10 cellular contexts compared by ENCODE assay signal in genomic region chrX:121161501-121161933, GRCh38.
DNase-seq lines count a peak whose midpoint lies in the region; ATAC-seq lines count a peak whose summit lies in the region.
"Had no signal": no experiment of that assay in that cellular context is flagged by ENCODE, and none has a peak within 500 bp of the region (broad histone marks: within the 10 kb centered on the region; RNA-seq: fewer than 3 reads in every experiment).

No MANE protein-coding gene starts in this region.

- DNase-seq in activated T-cell treated with anti-CD3 and anti-CD28 coated beads for 4 hours (peak; percentile 1), NCI-H2107 (lab: John Stamatoyannopoulos, UW) (no peak), SHP77 (lab: John Stamatoyannopoulos, UW) (no peak), glomerular visceral epithelial cell (ENCODE audit: extremely low spot score) (no peak)
- no peak for DNase-seq in activated T-cell treated with anti-CD3 and anti-CD28 coated beads, Interleukin-2, amount 50 U/mL, for 1 hour
- peak; percentile 4 to 18 for DNase-seq in activated CD4-positive, alpha-beta T cell treated with anti-CD3 and anti-CD28 coated beads, Interleukin-2, amount 50 U/mL, for 48 hours
- DNase-seq in stimulated activated naive CD8-positive, alpha-beta T cell treated with anti-CD3 and anti-CD28 coated beads, Interleukin-15, Interleukin-2, amounts not matched to agents 100 U/mL and 50 U/mL, for 24 hours: no peak
- DNase-seq: activated CD8-positive, alpha-beta memory T cell treated with anti-CD3 and anti-CD28 coated beads, Interleukin-2, amount 50 U/mL, for 4 hours; immature natural killer cell had no signal

- peak; percentile 66 for ATAC-seq in HG02798 (IDR thresholded peaks at IDR 0.05; ENCODE audit: poor library complexity, unreplicated experiment)
- ATAC-seq in stimulated activated naive CD8-positive, alpha-beta T cell treated with anti-CD3 and anti-CD28 coated beads, Interleukin-15, Interleukin-2, amounts not matched to agents 100 U/mL and 50 U/mL, for 24 hours: peak; percentile 61

Comparison
In these comparisons a context has a peak if more than half of its experiments do, and no peak if none do; other contexts are left out.
1. DNase-seq: peak in activated T-cell treated with anti-CD3 and anti-CD28 coated beads for 4 hours (single experiment) and activated CD4-positive, alpha-beta T cell treated with anti-CD3 and anti-CD28 coated beads, Interleukin-2, amount 50 U/mL, for 48 hours (2 of 2); none in activated T-cell treated with anti-CD3 and anti-CD28 coated beads, Interleukin-2, amount 50 U/mL, for 1 hour (single experiment), stimulated activated naive CD8-positive, alpha-beta T cell treated with anti-CD3 and anti-CD28 coated beads, Interleukin-15, Interleukin-2, amounts not matched to agents 100 U/mL and 50 U/mL, for 24 hours (single experiment), NCI-H2107 (single experiment), SHP77 (0 of 2) and glomerular visceral epithelial cell (single experiment).